9 cellular contexts compared by ENCODE assay signal in the genomic region with DNA sequence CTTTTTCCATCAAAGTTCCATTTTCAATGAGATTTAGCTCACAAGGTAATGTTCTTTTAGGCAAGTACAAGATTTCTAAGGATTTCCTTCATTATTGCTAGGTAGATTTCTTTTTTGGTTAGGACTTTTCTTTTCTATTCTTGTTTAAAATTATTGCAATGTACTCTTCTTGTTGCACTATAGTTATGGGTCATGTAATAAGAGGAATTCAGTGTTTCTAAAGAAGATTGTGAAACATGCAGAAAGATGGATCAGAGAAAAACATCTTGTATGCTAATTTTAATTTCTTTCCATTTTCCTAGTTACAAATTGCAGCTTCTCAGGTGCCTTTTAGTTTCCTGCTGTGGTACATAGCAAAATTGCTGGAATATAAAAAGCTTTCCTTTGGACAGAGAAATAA.
"Had no signal": no experiment of that assay in that cellular context is flagged by ENCODE, and none has a peak within 500 bp of the region (broad histone marks: within the 10 kb centered on the region; RNA-seq: fewer than 3 reads in every experiment).

No MANE protein-coding gene starts in this region.

- DNase-seq: activated CD4-positive, alpha-beta memory T cell treated with anti-CD3 and anti-CD28 coated beads, Interleukin-2, amount 10 ng/mL, durations not matched to agents 7 days and 5 days; activated CD4-positive, alpha-beta T cell treated with anti-CD3 and anti-CD28 coated beads for 36 hours; foreskin fibroblast; left colon; ovary had no signal

- H3K36me3 ChIP-seq: ovary had no signal

- ATAC-seq: activated CD4-positive, alpha-beta T cell treated with anti-CD3 and anti-CD28 coated beads for 36 hours; natural killer cell treated with Interleukin-12 subunit alpha and Interleukin-12 subunit beta and Interleukin-15 and Interleukin-18, amount 100 ng/mL, for 72 hours had no signal

- H3K27ac ChIP-seq: ovary, skin epidermis, VCaP had no signal

- H3K4me3 ChIP-seq: dorsolateral prefrontal cortex, ovary, skin epidermis had no signal

- H3K27me3 ChIP-seq: dorsolateral prefrontal cortex, ovary had no signal

- H3K9me3 ChIP-seq: ovary had no signal
